Comparison of ENCODE assay signal across 12 cellular contexts in the genomic region with DNA sequence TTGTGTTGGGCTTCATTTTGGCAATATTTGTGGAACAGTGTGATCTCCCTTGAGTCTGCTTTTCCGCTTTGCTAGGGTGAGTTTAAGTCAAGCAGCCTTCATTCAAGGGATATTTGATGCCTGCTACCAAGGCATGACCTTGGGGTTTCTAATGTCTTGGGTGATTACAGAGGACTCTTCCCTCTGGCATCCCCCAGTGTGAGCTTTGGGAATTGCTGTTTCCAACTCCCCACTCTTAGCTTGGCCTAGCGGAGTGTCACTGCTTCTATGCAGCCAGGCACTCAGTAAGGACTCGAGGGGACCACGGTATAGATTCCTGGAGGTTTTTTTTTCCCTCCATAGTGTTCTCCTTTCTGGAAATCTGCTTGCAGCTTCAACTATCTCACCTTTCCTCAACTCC. TPM values are rescaled to one million over a fixed set of nuclear protein-coding genes. Genes with fewer than 3 reads are reported as not detected.
DNase-seq lines count a peak whose midpoint lies in the region; ATAC-seq and TF ChIP-seq lines count a peak whose summit lies in the region.
"Had no signal": no experiment of that assay in that cellular context is flagged by ENCODE, and none has a peak within 500 bp of the region (broad histone marks: within the 10 kb centered on the region; RNA-seq: fewer than 3 reads in every experiment).

No MANE protein-coding gene starts in this region.

- no peaks in the 10 kb centered on the region for H3K4me1 Mint-ChIP-seq in mesothelial cell of epicardium

- H3K27me3 ChIP-seq in neural cell (ENCODE audit: insufficient read depth, low read depth, low read length), result no peaks in the 10 kb centered on the region
- H3K27me3 ChIP-seq: gastroesophageal sphincter had no signal

- H3K36me3 ChIP-seq in neural cell (ENCODE audit: insufficient read depth, low read length), result no peaks in the 10 kb centered on the region
- H3K36me3 ChIP-seq: prostate gland had no signal

- TF ChIP-seq CTCF in GM12865 (IDR thresholded peaks at IDR 0.05; ENCODE audit: insufficient read depth, low read depth, low read length, missing control alignments) (peak; percentile 12), cardiac fibroblast (IDR thresholded peaks at IDR 0.05; ENCODE audit: low read depth, low read length) (peak; percentile 47), neural cell (IDR thresholded peaks at IDR 0.05; ENCODE audit: poor library complexity, severe bottlenecking) (peak; percentile 26), mesothelial cell of epicardium (IDR thresholded peaks at IDR 0.05; ENCODE audit: unreplicated experiment) (no peak)

- H3K9me3 ChIP-seq in neural cell (ENCODE audit: low read length), result no peaks in the 10 kb centered on the region
- H3K9me3 ChIP-seq: gastroesophageal sphincter, prostate gland had no signal

- no peak for ATAC-seq in HG03135 (IDR thresholded peaks at IDR 0.05; ENCODE audit: unreplicated experiment)
- ATAC-seq: gastroesophageal sphincter had no signal

- H3K79me2 ChIP-seq in neural cell (replicated peaks; ENCODE audit: insufficient read depth, low read length), result no peaks in the 10 kb centered on the region

- H3K4me2 ChIP-seq in neural cell (ENCODE audit: low read length), result no peak overlapping the region

- no peak for TF ChIP-seq EP300 in neural cell (conservative IDR thresholded peaks at IDR 0.05; ENCODE audit: poor library complexity, severe bottlenecking)

- no peak overlapping the region for H3K4me3 Mint-ChIP-seq in mesothelial cell of epicardium

- H4K20me1 ChIP-seq in neural cell (ENCODE audit: insufficient read depth), result no peaks in the 10 kb centered on the region

- no peak overlapping the region for H3K27ac ChIP-seq in neural cell (ENCODE audit: low read length)
- H3K27ac ChIP-seq: gastroesophageal sphincter, prostate gland had no signal

- TF ChIP-seq RAD21 in neural cell (conservative IDR thresholded peaks at IDR 0.05), result no peak

- peaks cover 10% of the 10 kb centered on the region for H3K36me3 Mint-ChIP-seq in mesothelial cell of epicardium

- H2AFZ ChIP-seq in neural cell (ENCODE audit: low read depth, low read length), result no peak overlapping the region

- H3F3A ChIP-seq in neural cell (ENCODE audit: insufficient read depth, low read length, poor library complexity, severe bottlenecking), result no peaks in the 10 kb centered on the region

- H3K27me3 Mint-ChIP-seq in mesothelial cell of epicardium (ENCODE audit: low read depth), result no peaks in the 10 kb centered on the region

- H3K4me3 ChIP-seq in GM12865 (ENCODE audit: low read depth, low read length) (no peak overlapping the region), cardiac fibroblast (replicated peaks in 1 of 2; ENCODE audit: low read depth in 2 of 2, low read length in 2 of 2) (no peak overlapping the region), neural cell (ENCODE audit: low read length) (no peak overlapping the region)
- H3K4me3 ChIP-seq: gastroesophageal sphincter, prostate gland had no signal

- no peak for DNase-seq in GM12865 (ENCODE audit: low read depth)
- peak; percentile 27 for DNase-seq in NCI-H226
- DNase-seq in cardiac fibroblast (ENCODE audit: low read depth in 2 of 2), result peak; percentile 12 to 18
- DNase-seq in NK-92 (lab: John Stamatoyannopoulos, UW; ENCODE audit: unreplicated experiment), result no peak
- no peak for DNase-seq in mesothelial cell of epicardium (ENCODE audit: low spot score in 2 of 2, unreplicated experiment in 2 of 2)
- no peak for DNase-seq in activated T-cell treated with anti-CD3 and anti-CD28 coated beads, Interleukin-2, amount 50 U/mL, for 1 hour
- DNase-seq: activated CD4-positive, alpha-beta T cell treated with anti-CD3 and anti-CD28 coated beads for 48 hours; NCI-H446 had no signal

- H3K9me3 Mint-ChIP-seq in mesothelial cell of epicardium, result no peaks in the 10 kb centered on the region

- no peaks in the 10 kb centered on the region for H3K9me2 ChIP-seq in neural cell (ENCODE audit: insufficient read depth, low read length)

- no peak overlapping the region for H3K27ac Mint-ChIP-seq in mesothelial cell of epicardium

- no peak overlapping the region for H3K9ac ChIP-seq in neural cell (ENCODE audit: low read length)

TF ChIP-seq in neural cell, 6 proteins besides CTCF, POLR2A, EP300 and RAD21:
- no peak for TF ChIP-seq TAF1 (IDR thresholded peaks at IDR 0.05; ENCODE audit: low read depth)
- TF ChIP-seq MXI1 (conservative IDR thresholded peaks at IDR 0.05; ENCODE audit: poor library complexity, severe bottlenecking), result no peak
- no peak for TF ChIP-seq EZH2 (IDR thresholded peaks at IDR 0.05; ENCODE audit: borderline replicate concordance, insufficient read depth, low read length, poor library complexity, severe bottlenecking)
- TF ChIP-seq, protein P1, sequence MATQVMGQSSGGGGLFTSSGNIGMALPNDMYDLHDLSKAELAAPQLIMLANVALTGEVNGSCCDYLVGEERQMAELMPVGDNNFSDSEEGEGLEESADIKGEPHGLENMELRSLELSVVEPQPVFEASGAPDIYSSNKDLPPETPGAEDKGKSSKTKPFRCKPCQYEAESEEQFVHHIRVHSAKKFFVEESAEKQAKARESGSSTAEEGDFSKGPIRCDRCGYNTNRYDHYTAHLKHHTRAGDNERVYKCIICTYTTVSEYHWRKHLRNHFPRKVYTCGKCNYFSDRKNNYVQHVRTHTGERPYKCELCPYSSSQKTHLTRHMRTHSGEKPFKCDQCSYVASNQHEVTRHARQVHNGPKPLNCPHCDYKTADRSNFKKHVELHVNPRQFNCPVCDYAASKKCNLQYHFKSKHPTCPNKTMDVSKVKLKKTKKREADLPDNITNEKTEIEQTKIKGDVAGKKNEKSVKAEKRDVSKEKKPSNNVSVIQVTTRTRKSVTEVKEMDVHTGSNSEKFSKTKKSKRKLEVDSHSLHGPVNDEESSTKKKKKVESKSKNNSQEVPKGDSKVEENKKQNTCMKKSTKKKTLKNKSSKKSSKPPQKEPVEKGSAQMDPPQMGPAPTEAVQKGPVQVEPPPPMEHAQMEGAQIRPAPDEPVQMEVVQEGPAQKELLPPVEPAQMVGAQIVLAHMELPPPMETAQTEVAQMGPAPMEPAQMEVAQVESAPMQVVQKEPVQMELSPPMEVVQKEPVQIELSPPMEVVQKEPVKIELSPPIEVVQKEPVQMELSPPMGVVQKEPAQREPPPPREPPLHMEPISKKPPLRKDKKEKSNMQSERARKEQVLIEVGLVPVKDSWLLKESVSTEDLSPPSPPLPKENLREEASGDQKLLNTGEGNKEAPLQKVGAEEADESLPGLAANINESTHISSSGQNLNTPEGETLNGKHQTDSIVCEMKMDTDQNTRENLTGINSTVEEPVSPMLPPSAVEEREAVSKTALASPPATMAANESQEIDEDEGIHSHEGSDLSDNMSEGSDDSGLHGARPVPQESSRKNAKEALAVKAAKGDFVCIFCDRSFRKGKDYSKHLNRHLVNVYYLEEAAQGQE (IDR thresholded peaks at IDR 0.05; ENCODE audit: borderline replicate concordance), result no peak
- no peak for TF ChIP-seq SMC3 (conservative IDR thresholded peaks at IDR 0.05; ENCODE audit: poor library complexity)
- no peak for TF ChIP-seq POLR2AphosphoS5 (IDR thresholded peaks at IDR 0.05)
TF ChIP-seq in neural cell: peak in this region for 0.

RNA-seq across cellular contexts. Expression of a gene that starts 21.1 kb away (rescaled TPM):
- polyA plus RNA-seq in neural cell, result 0.81 and 1.7 TPM in 2 replicates
- polyA minus RNA-seq in neural cell, result 0.49 and 2.5 TPM in 2 replicates
- 0.22 TPM in 1 of 3 replicates, not detected in the others for total RNA-seq in mesothelial cell of epicardium

RNA-seq across cellular contexts. Expression of a gene that starts 24.6 kb away (rescaled TPM):
- 124 and 171 TPM in 2 replicates for polyA plus RNA-seq in neural cell
- polyA minus RNA-seq in neural cell, result 19.2 and 22.9 TPM in 2 replicates
- 78.3 to 88.0 TPM (median 84.0 TPM) in 3 replicates for total RNA-seq in mesothelial cell of epicardium

RNA-seq across cellular contexts. Expression of a gene that starts 56.4 kb away (rescaled TPM):
- polyA plus RNA-seq in neural cell, result 142 and 170 TPM in 2 replicates
- 102 and 121 TPM in 2 replicates for polyA minus RNA-seq in neural cell
- 61.3 to 69.6 TPM (median 63.2 TPM) in 3 replicates for total RNA-seq in mesothelial cell of epicardium

Comparison
In these comparisons a context has a peak if more than half of its experiments do, and no peak if none do; other contexts are left out.
1. DNase-seq: peak in NCI-H226 (single experiment) and cardiac fibroblast (2 of 2); none in GM12865 (single experiment), NK-92 (single experiment), mesothelial cell of epicardium (0 of 2) and activated T-cell treated with anti-CD3 and anti-CD28 coated beads, Interleukin-2, amount 50 U/mL, for 1 hour (single experiment).